Comparison of ENCODE assay signal across 8 cellular contexts in the genomic region with DNA sequence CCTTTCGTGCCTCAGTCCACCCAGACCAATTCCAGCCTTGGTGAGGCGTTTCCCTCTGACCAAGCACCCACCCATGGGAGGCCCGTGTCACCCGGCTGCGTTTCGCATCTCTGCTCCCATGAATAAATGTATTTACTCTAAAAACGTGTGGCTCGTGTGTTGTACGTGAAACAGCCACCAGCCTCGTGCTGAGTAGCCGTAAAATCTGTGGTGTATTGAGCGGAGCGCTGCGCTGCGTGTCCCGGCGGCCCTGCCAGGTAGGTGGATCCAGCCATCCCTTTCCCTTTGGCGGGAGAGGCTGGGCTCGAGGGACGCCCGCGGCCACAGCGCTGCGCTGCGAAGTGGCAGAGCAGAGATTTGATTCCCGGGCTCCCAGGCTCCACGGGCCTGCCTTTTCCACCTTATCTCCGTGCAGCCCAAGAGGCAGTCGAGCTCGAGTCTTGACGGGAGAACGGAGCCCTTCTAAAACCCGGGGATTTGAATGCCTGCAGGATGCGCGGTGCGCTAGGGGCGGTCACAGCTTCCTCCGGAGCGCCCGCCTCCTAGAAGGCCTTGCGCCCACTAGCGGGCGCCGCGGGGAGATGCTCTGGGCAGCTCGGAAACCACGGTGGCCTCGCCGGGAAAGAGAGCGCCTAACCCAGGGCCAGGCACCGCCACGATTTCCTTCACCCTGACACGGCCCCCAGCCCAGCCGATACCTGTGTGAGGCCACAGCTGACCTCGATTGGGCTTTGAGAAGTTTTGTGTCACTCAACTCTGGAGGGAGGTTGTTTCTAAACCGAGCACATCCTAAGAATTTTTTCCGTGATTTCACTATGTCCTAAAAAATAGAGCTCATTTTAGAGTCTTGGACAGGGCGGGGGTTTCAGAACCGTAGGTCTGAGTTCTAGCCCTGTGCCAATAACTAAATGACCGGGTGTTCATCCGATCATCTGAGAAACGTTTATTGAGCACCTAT. TPM values are rescaled to one million over a fixed set of nuclear protein-coding genes. Genes with fewer than 3 reads are reported as not detected.
A peak's percentile ranks its signal among the peaks of the same experiment; 100 is the strongest.
DNase-seq lines count a peak whose midpoint lies in the region; ATAC-seq and TF ChIP-seq lines count a peak whose summit lies in the region.

No MANE protein-coding gene starts in this region.

- peak overlapping the region; percentile 63 for H3K4me2 ChIP-seq in neuronal stem cell (ENCODE audit: insufficient read depth, low read length, poor library complexity, severe bottlenecking)

- H3K79me1 ChIP-seq in neuronal stem cell (ENCODE audit: low read depth, low read length), result peaks cover 4% of the 10 kb centered on the region

- H4K8ac ChIP-seq in neuronal stem cell (ENCODE audit: low read depth, low read length), result peak overlapping the region; percentile 43

- TF ChIP-seq POLR2A in Raji (IDR thresholded peaks at IDR 0.05; ENCODE audit: insufficient read depth, low read depth, low read length), result peak; percentile 46; the same call in 1 of the 2 replicates

- H3K4me3 ChIP-seq in Jurkat, Clone E6-1 (ENCODE audit: low read length), result peak overlapping the region; percentile 70
- H3K4me3 ChIP-seq in neuronal stem cell (ENCODE audit: low read length in 2 of 2) (peak overlapping the region; percentile 50 to 78), subcutaneous abdominal adipose tissue (ENCODE audit: low read depth in 1 of 5, low read length in 5 of 5) (peak overlapping the region; percentile 66 to 89 (median 81))

- WGBS in neuronal stem cell (ENCODE audit: extremely low coverage in 2 of 2, insufficient read length in 2 of 2, insufficient replicate concordance in 1 of 2), 2 donors, result no CpG with 5 or more reads among the region's 62 CpGs

- H3K27me3 ChIP-seq in neuronal stem cell (ENCODE audit: control insufficient read depth in 3 of 3, insufficient read depth in 3 of 3, low read depth in 1 of 3, low read length in 3 of 3) (peaks cover 0 to 9% (median 0%) of the 10 kb centered on the region in 3 experiments), subcutaneous abdominal adipose tissue (ENCODE audit: control insufficient read depth in 5 of 5, insufficient read depth in 4 of 5, low read length in 5 of 5) (peaks cover 0 to 1% (median 0%) of the 10 kb centered on the region in 5 donors)

- no peak overlapping the region for H3K4ac ChIP-seq in neuronal stem cell (ENCODE audit: low read length)

- no peak overlapping the region for H3K23ac ChIP-seq in neuronal stem cell (ENCODE audit: low read depth, low read length, poor library complexity)

- no peak overlapping the region for H2BK120ac ChIP-seq in neuronal stem cell (ENCODE audit: low read depth, low read length)

- H3K36me3 ChIP-seq in neuronal stem cell (replicated peaks in 1 of 2; ENCODE audit: control insufficient read depth in 2 of 2, insufficient read depth in 2 of 2, low read length in 2 of 2) (no peaks in the 10 kb centered on the region), subcutaneous abdominal adipose tissue (ENCODE audit: control insufficient read depth in 5 of 5, insufficient read depth in 5 of 5, low read length in 5 of 5) (no peaks in the 10 kb centered on the region)

- H3K18ac ChIP-seq in neuronal stem cell (ENCODE audit: low read length), result peak overlapping the region; percentile 68

- H2BK15ac ChIP-seq in neuronal stem cell (ENCODE audit: low read length), result no peak overlapping the region

- peak overlapping the region; percentile 96 for H2AFZ ChIP-seq in neuronal stem cell (ENCODE audit: low read length)

- H2AK5ac ChIP-seq in neuronal stem cell (ENCODE audit: low read depth, low read length), result no peak overlapping the region

- H2BK12ac ChIP-seq in neuronal stem cell (ENCODE audit: low read length), result no peak overlapping the region

- H3K9ac ChIP-seq in neuronal stem cell (ENCODE audit: low read depth, low read length, poor library complexity), result peak overlapping the region; percentile 89
- peak overlapping the region in 4 of 5 donors; percentile 48 to 77 (median 62) for H3K9ac ChIP-seq in subcutaneous abdominal adipose tissue (ENCODE audit: low read length in 5 of 5)

- H2BK5ac ChIP-seq in neuronal stem cell (ENCODE audit: low read length), result no peak overlapping the region

- H3K27ac ChIP-seq in neuronal stem cell (replicated peaks; ENCODE audit: low read length) (no peak overlapping the region), subcutaneous abdominal adipose tissue (ENCODE audit: low read depth, low read length) (no peak overlapping the region)

- H3K4me1 ChIP-seq in neuronal stem cell (ENCODE audit: control insufficient read depth in 2 of 2, insufficient read depth in 1 of 2, low read depth in 1 of 2, low read length in 2 of 2), result peaks cover 4 to 12% of the 10 kb centered on the region in 2 donors
- H3K4me1 ChIP-seq in subcutaneous abdominal adipose tissue (ENCODE audit: control insufficient read depth in 5 of 5, insufficient read depth in 5 of 5, low read length in 5 of 5), result peaks cover 2 to 33% (median 29%) of the 10 kb centered on the region in 5 donors

- ATAC-seq in GM21528 (IDR thresholded peaks at IDR 0.05; ENCODE audit: low FRiP score, unreplicated experiment), result peak; percentile 56

- no peak overlapping the region for H4K91ac ChIP-seq in neuronal stem cell (ENCODE audit: low read depth, low read length, poor library complexity)

- DNase-seq in DMS153 (lab: John Stamatoyannopoulos, UW) (peak; percentile 60), foreskin melanocyte (peak; percentile 70), neuronal stem cell (ENCODE audit: low spot score) (peak; percentile 82)
- peak; percentile 81 for DNase-seq in Jurkat, Clone E6-1 (ENCODE audit: low read depth, low spot score)
- peak; percentile 94 for DNase-seq in activated effector memory CD4-positive, alpha-beta T cell treated with anti-CD3 and anti-CD28 coated beads, Interleukin-2, amount 50 U/mL, for 16 hours

- H3K9me3 ChIP-seq in neuronal stem cell (replicated peaks in 1 of 2; ENCODE audit: control insufficient read depth in 2 of 2, insufficient read depth in 1 of 2, low read depth in 1 of 2, low read length in 2 of 2), result no peaks in the 10 kb centered on the region
- no peaks in the 10 kb centered on the region for H3K9me3 ChIP-seq in subcutaneous abdominal adipose tissue (ENCODE audit: control insufficient read depth in 5 of 5, low read length in 5 of 5)

- no peak overlapping the region for H3K14ac ChIP-seq in neuronal stem cell (ENCODE audit: low read length)

RNA-seq across cellular contexts. Expression of a gene that starts 3.9 kb away (rescaled TPM):
- polyA plus RNA-seq in Jurkat, Clone E6-1 (2012; ENCODE audit: insufficient read depth, insufficient read length), result 118 TPM
- polyA plus RNA-seq in neuronal stem cell (2013, experiment 1 of 2), result 76.7 TPM
- 81.1 TPM for polyA plus RNA-seq in neuronal stem cell (2013, experiment 2 of 2)

RNA-seq across cellular contexts. Expression of a gene that starts 15.4 kb away (rescaled TPM):
- 1.1 TPM for polyA plus RNA-seq in Jurkat, Clone E6-1 (2012; ENCODE audit: insufficient read depth, insufficient read length)
- 0.75 TPM for polyA plus RNA-seq in neuronal stem cell (2013, experiment 1 of 2)
- polyA plus RNA-seq in neuronal stem cell (2013, experiment 2 of 2), result 0.66 TPM

RNA-seq across cellular contexts. Expression of a gene that starts 56.9 kb away (rescaled TPM):
- polyA plus RNA-seq in Jurkat, Clone E6-1 (2012; ENCODE audit: insufficient read depth, insufficient read length), result not detected
- not detected for polyA plus RNA-seq in neuronal stem cell (2013, experiment 1 of 2)
- not detected for polyA plus RNA-seq in neuronal stem cell (2013, experiment 2 of 2)
